10 cellular contexts compared by ENCODE assay signal in genomic region chr2:40434638-40435296, GRCh38. TPM values are rescaled to one million over a fixed set of nuclear protein-coding genes. Genes with fewer than 3 reads are reported as not detected.
A peak's percentile ranks its signal among the peaks of the same experiment; 100 is the strongest.
DNase-seq lines count a peak whose midpoint lies in the region; ATAC-seq and TF ChIP-seq lines count a peak whose summit lies in the region.
"Had no signal": no experiment of that assay in that cellular context is flagged by ENCODE, and none has a peak within 500 bp of the region (broad histone marks: within the 10 kb centered on the region; RNA-seq: fewer than 3 reads in every experiment).

No MANE protein-coding gene starts in this region.

- H2AFZ ChIP-seq in fibroblast of lung (ENCODE audit: low read length), result no peak overlapping the region

- CTCF ChIA-PET in Panc1 (lab: Charles Lee), result no interaction called here

- TF ChIP-seq CTCF in Panc1 (IDR thresholded peaks at IDR 0.05), result no peak
- TF ChIP-seq CTCF in fibroblast of lung (conservative IDR thresholded peaks at IDR 0.05 in 1 of 2, IDR thresholded peaks at IDR 0.05 in 1 of 2; ENCODE audit: low read depth in 1 of 2, low read length in 2 of 2), result no peak
- no peak for TF ChIP-seq CTCF in omental fat pad (IDR thresholded peaks at IDR 0.05)

- H3K79me2 ChIP-seq in fibroblast of lung (ENCODE audit: control insufficient read depth, insufficient read depth, low read length), result peaks cover 6% of the 10 kb centered on the region

- H3K4me1 ChIP-seq in Panc1 (ENCODE audit: control insufficient read depth, insufficient read depth, low read length) (peaks cover 15% of the 10 kb centered on the region), fibroblast of lung (ENCODE audit: control insufficient read depth, extremely low read depth, insufficient read depth, low read length) (peaks cover 25% of the 10 kb centered on the region)

- POLR2A ChIA-PET in Panc1 (lab: Charles Lee), result interaction anchor here (0.7 kb wide), 1 partner anchor 368 kb away, joined by 3 read pairs; no protein-coding TSS in a partner anchor

- no peaks in the 10 kb centered on the region for H4K20me1 ChIP-seq in fibroblast of lung (ENCODE audit: control insufficient read depth, extremely low read depth, insufficient read depth, low read length)

- peak overlapping the region; percentile 51 for H3K4me2 ChIP-seq in fibroblast of lung (ENCODE audit: extremely low read depth, insufficient read depth, low read length)

- intact Hi-C loops in Panc1 (cut with micrococcal nuclease; ENCODE audit: unreplicated experiment), result no loop called here

- H3K9me3 ChIP-seq in Panc1 (ENCODE audit: control insufficient read depth, insufficient read depth, low read depth, low read length) (no peaks in the 10 kb centered on the region), fibroblast of lung (ENCODE audit: control insufficient read depth, insufficient read depth, low read depth, low read length) (no peaks in the 10 kb centered on the region)

- ATAC-seq in Panc1, result peak; percentile 98
- peak; percentile 93 for ATAC-seq in omental fat pad (ENCODE audit: low FRiP score)
- ATAC-seq in HG03139 (IDR thresholded peaks at IDR 0.05; ENCODE audit: unreplicated experiment), result no peak

- in situ Hi-C loops in Caki2 (cut with HindIII; ENCODE audit: low pct_unique_long_range_greater_than_20kb, low sequenced_read_pairs) (no loop called here), Panc1 (cut with HindIII; ENCODE audit: low pct_unique_long_range_greater_than_20kb, low sequenced_read_pairs) (no loop called here)

- BruUV-seq in Panc1 (replicated peaks; lab: Mats Ljungman, UMichigan), result no TSS peak

- DNase-seq in Caki2 (ENCODE audit: low read depth), result peak; percentile 85
- peak; percentile 90 for DNase-seq in Panc1 (ENCODE audit: low read depth, low spot score)
- peak; percentile 90 to 99 for DNase-seq in fibroblast of lung (ENCODE audit: low read depth in 2 of 2)
- DNase-seq in omental fat pad (ENCODE audit: low spot score), result no peak
- no peak for DNase-seq in NCI-H1092 treated with DMSO at 0.1 percent for 48 hours (lab: John Stamatoyannopoulos, UW)
- no peak for DNase-seq in hippocampal formation (lab: John Stamatoyannopoulos, UW)
- no peak for DNase-seq in stimulated activated CD8-positive, alpha-beta memory T cell treated with anti-CD3 and anti-CD28 coated beads, Interleukin-4, amount 100 ng/mL, for 48 hours
- DNase-seq: DMS53, NCI-H526 had no signal

- no peaks in the 10 kb centered on the region for H3K36me3 ChIP-seq in Panc1 (ENCODE audit: control insufficient read depth, insufficient read depth, low read length)
- H3K36me3 ChIP-seq in fibroblast of lung (ENCODE audit: control insufficient read depth, insufficient read depth, low read length), result no peaks in the 10 kb centered on the region

- no peak overlapping the region for H3K4me3 ChIP-seq in Panc1 (ENCODE audit: low read depth in 2 of 2, low read length in 2 of 2)
- H3K4me3 ChIP-seq in fibroblast of lung (replicated peaks in 1 of 4; ENCODE audit: control extremely low read depth in 1 of 4, insufficient read depth in 1 of 4, low read depth in 3 of 4, low read length in 4 of 4), result no peak overlapping the region

- no peak overlapping the region for H3K9ac ChIP-seq in fibroblast of lung (ENCODE audit: insufficient read depth, low read length)

- H3K27ac ChIP-seq in Panc1 (ENCODE audit: low read length), result peak overlapping the region; percentile 77
- H3K27ac ChIP-seq in fibroblast of lung (ENCODE audit: insufficient read depth, low read length), result peak overlapping the region; percentile 81

- H3K27me3 ChIP-seq in Panc1 (ENCODE audit: control insufficient read depth, insufficient read depth, low read length) (no peaks in the 10 kb centered on the region), fibroblast of lung (ENCODE audit: control insufficient read depth, insufficient read depth, low read length) (no peaks in the 10 kb centered on the region)

RNA-seq across cellular contexts. Expression of gene SLC8A1, which starts 17.1 kb away (rescaled TPM):
- 9.6 and 12.4 TPM in 2 replicates for total RNA-seq in Caki2 (2014; rRNA removed; shearing (Covaris generic); ENCODE audit: low replicate concordance)
- 0.59 TPM for total RNA-seq in Panc1 (2021; ENCODE audit: unreplicated experiment)
- polyA plus RNA-seq in Panc1 (2012; ENCODE audit: insufficient read length), result 0.13 TPM
- total RNA-seq in fibroblast of lung, result 74.0 and 109 TPM in 2 replicates
- 16.0 and 17.4 TPM in 2 replicates for polyA plus RNA-seq in fibroblast of lung
- 10.2 and 11.3 TPM in 2 replicates for polyA plus RNA-seq in fibroblast of lung (2012)
- 16.0 and 19.7 TPM in 2 replicates for polyA minus RNA-seq in fibroblast of lung (ENCODE audit: low replicate concordance)
- total RNA-seq in omental fat pad, result 10 to 100 TPM; 17.5 to 47.0 (median 30.0) TPM

Comparison
In these comparisons a context has a peak if more than half of its experiments do, and no peak if none do; other contexts are left out.
1. DNase-seq: peak in Caki2 (single experiment), Panc1 (single experiment) and fibroblast of lung (2 of 2); none in omental fat pad (single experiment), NCI-H1092 treated with DMSO at 0.1 percent for 48 hours (single experiment), hippocampal formation (0 of 2) and stimulated activated CD8-positive, alpha-beta memory T cell treated with anti-CD3 and anti-CD28 coated beads, Interleukin-4, amount 100 ng/mL, for 48 hours (single experiment).